In genomic region chr10:115941247-115941840, GRCh38 we compare ENCODE assay signal across 25 cellular contexts.
"Had no signal": no experiment of that assay in that cellular context is flagged by ENCODE, and none has a peak within 500 bp of the region (broad histone marks: within the 10 kb centered on the region; RNA-seq: fewer than 3 reads in every experiment).

No MANE protein-coding gene starts in this region.

- H3K9me3 ChIP-seq: gastrocnemius medialis, heart left ventricle, pancreas, tibial nerve, uterus had no signal

- H3K27me3 ChIP-seq: gastrocnemius medialis, heart left ventricle, pancreas, tibial nerve, uterus had no signal

- H3K27me3 Mint-ChIP-seq: activated B cell treated with CpG ODN at 0.5 μM for 24 hours; activated CD8-positive, alpha-beta T cell treated with anti-CD3 and anti-CD28 coated beads for 36 hours; activated naive CD4-positive, alpha-beta T cell treated with anti-CD3 and anti-CD28 coated beads, Interleukin-2, amount 50 U/mL, for 24 hours; naive B cell had no signal

- H3K4me3 ChIP-seq: coronary artery, gastrocnemius medialis, heart left ventricle, lung, pancreas, tibial nerve, uterus had no signal

- H3K36me3 Mint-ChIP-seq: activated naive CD4-positive, alpha-beta T cell treated with anti-CD3 and anti-CD28 coated beads, Interleukin-2, amount 50 U/mL, for 24 hours; brain; naive B cell had no signal

- DNase-seq: activated B cell treated with CpG ODN at 0.5 μM for 24 hours; activated CD4-positive, alpha-beta T cell treated with anti-CD3 and anti-CD28 coated beads for 48 hours; activated CD8-positive, alpha-beta memory T cell treated with anti-CD3 and anti-CD28 coated beads, Interleukin-2, amount 50 U/mL, for 4 hours; activated CD8-positive, alpha-beta T cell treated with anti-CD3 and anti-CD28 coated beads for 36 hours; activated effector memory CD4-positive, alpha-beta T cell treated with anti-CD3 and anti-CD28 coated beads, Interleukin-2, amount 50 U/mL, for 16 hours; activated T-cell treated with anti-CD3 and anti-CD28 coated beads, Interleukin-2, amount 50 U/mL, for 48 hours; amniotic stem cell; central memory CD4-positive, alpha-beta T cell; effector CD8-positive, alpha-beta T cell; gastrocnemius medialis; heart left ventricle; left colon; naive B cell; pancreas; stimulated activated CD4-positive, alpha-beta T cell treated with anti-CD3 and anti-CD28 coated beads, Interleukin-15, amount 100 ng/mL, for 24 hours; stimulated activated CD4-positive, alpha-beta T cell treated with anti-CD3 and anti-CD28 coated beads, Interleukin-4, amount 100 ng/mL, for 1 hour; stimulated activated naive CD4-positive, alpha-beta T cell; substantia nigra; T-helper 2 cell; uterus had no signal

- FAIRE-seq: pancreas had no signal

- H3K36me3 ChIP-seq: gastrocnemius medialis, heart left ventricle, pancreas, tibial nerve, uterus had no signal

- H3K27ac Mint-ChIP-seq: activated B cell treated with CpG ODN at 0.5 μM for 24 hours; activated CD8-positive, alpha-beta T cell treated with anti-CD3 and anti-CD28 coated beads for 36 hours; activated naive CD4-positive, alpha-beta T cell treated with anti-CD3 and anti-CD28 coated beads, Interleukin-2, amount 50 U/mL, for 24 hours; brain had no signal

- ATAC-seq: activated CD8-positive, alpha-beta T cell treated with anti-CD3 and anti-CD28 coated beads for 36 hours; gastrocnemius medialis; heart left ventricle; left colon; pancreas had no signal

- H3K27ac ChIP-seq: coronary artery, gastrocnemius medialis, heart left ventricle, pancreas, tibial nerve, uterus had no signal

- H3K4me1 Mint-ChIP-seq: activated B cell treated with CpG ODN at 0.5 μM for 24 hours; activated naive CD4-positive, alpha-beta T cell treated with anti-CD3 and anti-CD28 coated beads, Interleukin-2, amount 50 U/mL, for 24 hours; naive B cell had no signal

- H3K4me1 ChIP-seq: gastrocnemius medialis, heart left ventricle, pancreas had no signal

- H3K4me3 Mint-ChIP-seq: activated B cell treated with CpG ODN at 0.5 μM for 24 hours; activated CD8-positive, alpha-beta T cell treated with anti-CD3 and anti-CD28 coated beads for 36 hours; activated naive CD4-positive, alpha-beta T cell treated with anti-CD3 and anti-CD28 coated beads, Interleukin-2, amount 50 U/mL, for 24 hours; brain; naive B cell had no signal
